8 cellular contexts compared by ENCODE assay signal in genomic region chr17:40014375-40014980, GRCh38. TPM values are rescaled to one million over a fixed set of nuclear protein-coding genes. Genes with fewer than 3 reads are reported as not detected.
DNase-seq lines count a peak whose midpoint lies in the region; ATAC-seq and TF ChIP-seq lines count a peak whose summit lies in the region.
"Had no signal": no experiment of that assay in that cellular context is flagged by ENCODE, and none has a peak within 500 bp of the region (broad histone marks: within the 10 kb centered on the region; RNA-seq: fewer than 3 reads in every experiment).

No MANE protein-coding gene starts in this region.

- H3K36me3 ChIP-seq in mammary epithelial cell (ENCODE audit: insufficient read depth, low read length) (peaks cover under 1% of the 10 kb centered on the region), uterus (no peaks in the 10 kb centered on the region)

- TF ChIP-seq CTCF in MCF 10A (IDR thresholded peaks at IDR 0.05; ENCODE audit: unreplicated experiment) (no peak), mammary epithelial cell (conservative IDR thresholded peaks at IDR 0.05 in 1 of 2, IDR thresholded peaks at IDR 0.05 in 1 of 2; ENCODE audit: extremely low read depth in 1 of 2, insufficient read depth in 1 of 2, low read depth in 1 of 2, low read length in 2 of 2) (no peak), uterus (IDR thresholded peaks at IDR 0.05) (no peak)

- ATAC-seq in left colon: peak; percentile 48

- H3K9ac ChIP-seq in mammary epithelial cell (ENCODE audit: insufficient read depth, low read length): no peak overlapping the region

- H3K36me3 Mint-ChIP-seq in MCF 10A (ENCODE audit: insufficient read depth, unreplicated experiment): peaks cover 13% of the 10 kb centered on the region

- H3K4me3 ChIP-seq in mammary epithelial cell (replicated peaks in 1 of 3; ENCODE audit: insufficient read depth in 1 of 3, low read depth in 2 of 3, low read length in 3 of 3): no peak overlapping the region
- no peak overlapping the region for H3K4me3 ChIP-seq in uterus

- peak overlapping the region; percentile 39 for H3K27ac Mint-ChIP-seq in MCF 10A (ENCODE audit: low read depth, unreplicated experiment)

- no peak overlapping the region for H3K4me2 ChIP-seq in mammary epithelial cell (ENCODE audit: insufficient read depth, low read depth, low read length)

- in situ Hi-C loops in mammary epithelial cell (cut with MboI; ENCODE audit: low sequenced_read_pairs in 2 of 2): no loop called here

- DNase-seq in MCF 10A (ENCODE audit: unreplicated experiment): peak; percentile 70
- no peak for DNase-seq in mammary epithelial cell
- DNase-seq in left colon: no peak
- DNase-seq in uterus: peak; percentile 77 to 80
- DNase-seq in amygdala (lab: John Stamatoyannopoulos, UW): no peak
- no peak for DNase-seq in NCI-H2081 (lab: John Stamatoyannopoulos, UW)

- H3K27me3 ChIP-seq in mammary epithelial cell (ENCODE audit: insufficient read depth, low read length) (no peaks in the 10 kb centered on the region), uterus (no peaks in the 10 kb centered on the region)

- BruUV-seq in MCF 10A (replicated peaks; lab: Mats Ljungman, UMichigan) (no TSS peak), mammary epithelial cell (replicated peaks; lab: Mats Ljungman, UMichigan) (no TSS peak)

- H3K4me1 Mint-ChIP-seq in MCF 10A (ENCODE audit: insufficient read depth, unreplicated experiment): peaks cover 27% of the 10 kb centered on the region

- no peak overlapping the region for H3K27ac ChIP-seq in mammary epithelial cell (ENCODE audit: insufficient read depth, low read depth, low read length)
- H3K27ac ChIP-seq in uterus: peak overlapping the region; percentile 82 to 86

- H4K20me1 ChIP-seq in mammary epithelial cell (ENCODE audit: insufficient read depth, low read length): no peaks in the 10 kb centered on the region

- H3K27me3 Mint-ChIP-seq in MCF 10A (ENCODE audit: insufficient read depth, unreplicated experiment): no peaks in the 10 kb centered on the region

- H3K9me3 ChIP-seq in mammary epithelial cell (replicated peaks; ENCODE audit: insufficient read depth, low read length): no peaks in the 10 kb centered on the region
- no peaks in the 10 kb centered on the region for H3K9me3 ChIP-seq in uterus

- 70% methylated on average over 13 of the region's 18 CpGs for WGBS in mammary epithelial cell (ENCODE audit: low coverage, missing lambda C conversion rate)

- peaks cover 50% of the 10 kb centered on the region for H3K4me1 ChIP-seq in mammary epithelial cell (ENCODE audit: insufficient read depth, low read length)
- peaks cover 5 to 31% of the 10 kb centered on the region in 2 donors for H3K4me1 ChIP-seq in uterus

- POLR2A ChIA-PET in MCF 10A (lab: Yijun Ruan, JAX): interaction anchor here (0.8 to 8.1 kb wide), 11 partner anchors 8 to 165 kb away, joined by 3 to 164 read pairs (median 4); partner anchors contain the start of genes MED24, NR1D1 and PSMD3

- intact Hi-C loops in MCF 10A (cut with micrococcal nuclease): no loop called here
- intact Hi-C loops in mammary epithelial cell (cut with micrococcal nuclease): loop anchor here (5.0 kb wide), 1 partner anchor 278 kb away; no protein-coding TSS in a partner anchor
- intact Hi-C loops in left colon (cut with DNase I, micrococcal nuclease): loop anchor here in 1 of 2 donors (10.0 kb wide), 1 partner anchor 150 kb away; no protein-coding TSS in a partner anchor
- intact Hi-C loops in uterus (cut with DNase I; ENCODE audit: low total_unique reads): loop anchor here (10.0 kb wide), 2 partner anchors 60 to 150 kb away; no protein-coding TSS in a partner anchor

- no peak for TF ChIP-seq POLR2A in uterus (IDR thresholded peaks at IDR 0.05)

- peaks cover 3% of the 10 kb centered on the region for H3K79me2 ChIP-seq in mammary epithelial cell (ENCODE audit: insufficient read depth, low read length)

- H2AFZ ChIP-seq in mammary epithelial cell (ENCODE audit: low read depth, low read length): no peak overlapping the region

- H3K9me3 Mint-ChIP-seq in MCF 10A (ENCODE audit: unreplicated experiment): no peaks in the 10 kb centered on the region

- dilution Hi-C loops in mammary epithelial cell (cut with HindIII; ENCODE audit: low sequenced_read_pairs): no loop called here

- H3K4me3 Mint-ChIP-seq in MCF 10A (ENCODE audit: unreplicated experiment): peak overlapping the region; percentile 65

- CTCF ChIA-PET in MCF 10A (lab: Yijun Ruan, JAX) (interaction anchor here (0.6 to 10.7 kb wide), 13 partner anchors 8 to 402 kb away, joined by 3 to 237 read pairs (median 7); no protein-coding TSS in a partner anchor), mammary epithelial cell (lab: Charles Lee; ENCODE audit: low non-redundant PET) (interaction anchor here (1.6 kb wide), 1 partner anchor 12 kb away, joined by 4 read pairs; no protein-coding TSS in a partner anchor)

RNA-seq across cellular contexts. Expression of gene CSF3, which starts 0.8 kb away (rescaled TPM):
- 9.6 and 17.1 TPM in 2 replicates for total RNA-seq in MCF 10A (2022)
- total RNA-seq in mammary epithelial cell: 1 to 10 TPM in 1 of 2 donors, not detected in 1; 8.2 TPM
- polyA plus RNA-seq in mammary epithelial cell: 5.1 TPM
- polyA minus RNA-seq in mammary epithelial cell: not detected
- under 1 TPM; 0.20 to 0.67 TPM for total RNA-seq in left colon
- total RNA-seq in uterus: 1 to 10 TPM in 1 of 4 donors, under 1 TPM in 1, not detected in 2; 0.29 to 5.0 TPM
- total RNA-seq: A172, mucosa of gallbladder had no signal

RNA-seq across cellular contexts. Expression of gene PSMD3, which starts 33.9 kb away (rescaled TPM):
- 74.2 and 95.3 TPM in 2 replicates for total RNA-seq in MCF 10A (2022)
- total RNA-seq in mammary epithelial cell: 100 to 1,000 TPM; 112 to 159 TPM
- polyA plus RNA-seq in mammary epithelial cell: 184 TPM
- 160 TPM for polyA minus RNA-seq in mammary epithelial cell
- total RNA-seq in left colon: 100 to 1,000 TPM in 1 of 2 donors, 10 to 100 TPM in 1; 97.5 to 109 TPM
- total RNA-seq in uterus: 100 to 1,000 TPM in 1 of 4 donors, 10 to 100 TPM in 3; 62.0 to 158 (median 84.7) TPM

RNA-seq across cellular contexts. Expression of gene MED24, which starts 39.7 kb away (rescaled TPM):
- 66.6 and 88.5 TPM in 2 replicates for total RNA-seq in MCF 10A (2022)
- 10 to 100 TPM; 59.3 to 85.6 TPM for total RNA-seq in mammary epithelial cell
- polyA plus RNA-seq in mammary epithelial cell: 91.2 TPM
- polyA minus RNA-seq in mammary epithelial cell: 116 TPM
- 100 to 1,000 TPM in 1 of 2 donors, 10 to 100 TPM in 1; 63.4 to 108 TPM for total RNA-seq in left colon
- 100 to 1,000 TPM in 1 of 4 donors, 10 to 100 TPM in 3; 17.6 to 111 (median 44.7) TPM for total RNA-seq in uterus

RNA-seq across cellular contexts. Expression of gene THRA, which starts 48.3 kb away (rescaled TPM):
- total RNA-seq in MCF 10A (2022) (5.5 and 6.4 TPM in 2 replicates), mammary epithelial cell (10 to 100 TPM; 10.8 to 11.7 TPM), left colon (10 to 100 TPM; 48.4 to 56.3 TPM), uterus (100 to 1,000 TPM in 1 of 4 donors, 10 to 100 TPM in 3; 19.7 to 124 (median 63.1) TPM)
- polyA plus RNA-seq in mammary epithelial cell: 10.0 TPM
- 33.1 TPM for polyA minus RNA-seq in mammary epithelial cell

RNA-seq across cellular contexts. Expression of gene GSDMA, which starts 51.7 kb away (rescaled TPM):
- total RNA-seq in MCF 10A (2022) (0.61 and 0.77 TPM in 2 replicates), mammary epithelial cell (10 to 100 TPM in 1 of 2 donors, under 1 TPM in 1; 0.67 to 12.7 TPM), left colon (under 1 TPM in 1 of 2 donors, not detected in 1; 0.58 TPM), uterus (under 1 TPM in 3 of 4 donors, not detected in 1; 0.18 to 0.35 (median 0.26) TPM)
- polyA plus RNA-seq in mammary epithelial cell: 7.8 TPM
- polyA minus RNA-seq in mammary epithelial cell: 2.5 TPM
- total RNA-seq: A172, mucosa of gallbladder had no signal

Comparison
In these comparisons a context has a peak if more than half of its experiments do, and no peak if none do; other contexts are left out.
1. DNase-seq: peak in MCF 10A (single experiment) and uterus (2 of 2); none in mammary epithelial cell (single experiment), left colon (0 of 2), amygdala (0 of 56) and NCI-H2081 (0 of 2).